In the genomic region with DNA sequence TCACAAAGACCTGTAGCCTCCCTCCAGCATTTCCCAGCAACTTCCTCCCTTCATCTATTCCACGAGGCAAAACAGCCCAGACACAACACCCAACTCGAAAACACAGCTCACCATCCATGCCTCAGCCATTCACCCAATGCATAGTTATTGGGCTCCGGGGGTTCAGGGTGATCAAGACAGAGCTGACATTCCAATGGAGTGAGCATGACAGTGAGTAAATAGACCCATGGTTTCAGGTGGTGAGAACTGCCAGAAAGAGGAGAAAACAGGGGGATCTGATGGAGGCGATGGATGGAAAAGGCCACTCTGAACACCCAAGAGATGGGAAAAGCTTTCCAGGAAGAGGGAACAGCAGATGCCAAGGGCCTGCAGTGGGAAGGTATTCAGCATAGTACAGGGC, we compare ENCODE assay signal across 17 cellular contexts. TPM values are rescaled to one million over a fixed set of nuclear protein-coding genes. Genes with fewer than 3 reads are reported as not detected.
DNase-seq lines count a peak whose midpoint lies in the region; ATAC-seq, FAIRE-seq and TF ChIP-seq lines count a peak whose summit lies in the region.
"Had no signal": no experiment of that assay in that cellular context is flagged by ENCODE, and none has a peak within 500 bp of the region (broad histone marks: within the 10 kb centered on the region; RNA-seq: fewer than 3 reads in every experiment).

No MANE protein-coding gene starts in this region.

- TF ChIP-seq CTCF in RWPE2 (IDR thresholded peaks at IDR 0.05; ENCODE audit: poor library complexity, severe bottlenecking) (no peak), endothelial cell of umbilical vein (IDR thresholded peaks at IDR 0.05; ENCODE audit: extremely low read depth in 1 of 2, insufficient read depth in 1 of 2, low read depth in 1 of 2, low read length in 2 of 2) (no peak), mesothelial cell of epicardium (IDR thresholded peaks at IDR 0.05; ENCODE audit: unreplicated experiment) (no peak)

- H3K27me3 Mint-ChIP-seq in T-helper 1 cell treated with Interleukin-12 subunit alpha and Interleukin-12 subunit beta and Interleukin-4 antibody, amounts not matched to agents 30 μg/mL and 1 μg/mL, for 36 hours (ENCODE audit: low read depth): no peaks in the 10 kb centered on the region
- H3K27me3 Mint-ChIP-seq in mesothelial cell of epicardium (ENCODE audit: low read depth): no peaks in the 10 kb centered on the region

- POLR2A ChIA-PET in endothelial cell of umbilical vein (lab: Charles Lee): no interaction called here

- H3K36me3 ChIP-seq in RWPE2 (ENCODE audit: low read depth): no peaks in the 10 kb centered on the region
- no peaks in the 10 kb centered on the region for H3K36me3 ChIP-seq in endothelial cell of umbilical vein (ENCODE audit: control insufficient read depth in 2 of 2, extremely low read depth in 1 of 2, insufficient read depth in 2 of 2, low read length in 2 of 2)
- H3K36me3 ChIP-seq in rectal smooth muscle tissue (ENCODE audit: control insufficient read depth, insufficient read depth, low read length): peaks cover 2% of the 10 kb centered on the region
- H3K36me3 ChIP-seq: thyroid gland had no signal

- H3K4me3 Mint-ChIP-seq in T-helper 1 cell treated with Interleukin-12 subunit alpha and Interleukin-12 subunit beta and Interleukin-4 antibody, amounts not matched to agents 30 μg/mL and 1 μg/mL, for 36 hours: peak overlapping the region; percentile 11
- H3K4me3 Mint-ChIP-seq in mesothelial cell of epicardium: no peak overlapping the region

- DNase-seq in T-helper 1 cell: no peak
- DNase-seq in RWPE2 (ENCODE audit: low spot score): no peak
- DNase-seq in endothelial cell of umbilical vein (ENCODE audit: low read depth, low spot score): no peak
- no peak for DNase-seq in NCI-H774 (lab: John Stamatoyannopoulos, UW)
- no peak for DNase-seq in mesothelial cell of epicardium (ENCODE audit: low spot score in 2 of 2, unreplicated experiment in 2 of 2)
- DNase-seq: aorta; GF-D8; NCI-H2171 treated with DMSO at 0.1 percent for 48 hours; nucleus accumbens; stimulated activated CD4-positive, alpha-beta T cell treated with anti-CD3 and anti-CD28 coated beads, Interleukin-4, amount 100 ng/mL, for 4 hours; thyroid gland had no signal

- no peaks in the 10 kb centered on the region for H3K9me1 ChIP-seq in endothelial cell of umbilical vein (replicated peaks; ENCODE audit: control insufficient read depth, extremely low read depth, insufficient read depth, low read length)

- intact Hi-C loops in endothelial cell of umbilical vein (cut with micrococcal nuclease): loop anchor here (2.0 kb wide), 1 partner anchor 59 kb away; a partner anchor contains a TSS

- BruUV-seq in endothelial cell of umbilical vein (replicated peaks; lab: Mats Ljungman, UMichigan): no TSS peak

- H3K9me3 Mint-ChIP-seq in T-helper 1 cell treated with Interleukin-12 subunit alpha and Interleukin-12 subunit beta and Interleukin-4 antibody, amounts not matched to agents 30 μg/mL and 1 μg/mL, for 36 hours: peaks cover 4% of the 10 kb centered on the region
- H3K9me3 Mint-ChIP-seq in mesothelial cell of epicardium: no peaks in the 10 kb centered on the region

- no peak overlapping the region for H3K9ac ChIP-seq in endothelial cell of umbilical vein (replicated peaks; ENCODE audit: extremely low read depth, insufficient read depth, low read length)
- no peak overlapping the region for H3K9ac ChIP-seq in rectal smooth muscle tissue (ENCODE audit: low read length)
- H3K9ac ChIP-seq: KMS-11 had no signal

- H3K9me3 ChIP-seq in RWPE2 (ENCODE audit: severe bottlenecking) (no peaks in the 10 kb centered on the region), endothelial cell of umbilical vein (replicated peaks; ENCODE audit: control insufficient read depth, insufficient read depth, low read length) (no peaks in the 10 kb centered on the region)
- H3K9me3 ChIP-seq: thyroid gland had no signal

- CTCF ChIA-PET in endothelial cell of umbilical vein (lab: Charles Lee): interaction anchor here (1.4 to 2.0 kb wide), 3 partner anchors 19 to 82 kb away, joined by 3 to 4 read pairs (median 4); no protein-coding TSS in a partner anchor

- peak; percentile 45; the same call in 1 of the 3 replicates for ATAC-seq in RWPE2 (ENCODE audit: low read depth)
- ATAC-seq in HG02623 (IDR thresholded peaks at IDR 0.05; ENCODE audit: unreplicated experiment): no peak

- H3K27ac ChIP-seq in RWPE2 (ENCODE audit: poor library complexity, severe bottlenecking) (no peak overlapping the region), endothelial cell of umbilical vein (ENCODE audit: insufficient read depth, low read depth, low read length) (peak overlapping the region; percentile 80), rectal smooth muscle tissue (ENCODE audit: low read depth, low read length) (peak overlapping the region; percentile 8)
- H3K27ac ChIP-seq: 22Rv1, epithelial cell of prostate, KMS-11, thyroid gland had no signal

- H3K4me3 ChIP-seq in RWPE2 (ENCODE audit: severe bottlenecking): no peak overlapping the region
- no peak overlapping the region for H3K4me3 ChIP-seq in endothelial cell of umbilical vein (replicated peaks in 1 of 3; ENCODE audit: insufficient read depth in 1 of 3, low read depth in 1 of 3, low read length in 3 of 3)
- no peak overlapping the region for H3K4me3 ChIP-seq in rectal smooth muscle tissue (ENCODE audit: low read length)
- H3K4me3 ChIP-seq: thyroid gland had no signal

- peaks cover 39% of the 10 kb centered on the region for H3K36me3 Mint-ChIP-seq in T-helper 1 cell treated with Interleukin-12 subunit alpha and Interleukin-12 subunit beta and Interleukin-4 antibody, amounts not matched to agents 30 μg/mL and 1 μg/mL, for 36 hours (ENCODE audit: low read depth)
- H3K36me3 Mint-ChIP-seq in mesothelial cell of epicardium: peaks cover 6% of the 10 kb centered on the region

- no peaks in the 10 kb centered on the region for H4K20me1 ChIP-seq in endothelial cell of umbilical vein (replicated peaks; ENCODE audit: control insufficient read depth, extremely low read depth, insufficient read depth, low read length)

- H3K27ac Mint-ChIP-seq in T-helper 1 cell treated with Interleukin-12 subunit alpha and Interleukin-12 subunit beta and Interleukin-4 antibody, amounts not matched to agents 30 μg/mL and 1 μg/mL, for 36 hours: peak overlapping the region; percentile 92
- H3K27ac Mint-ChIP-seq in mesothelial cell of epicardium: no peak overlapping the region

- H3K4me1 Mint-ChIP-seq in T-helper 1 cell treated with Interleukin-12 subunit alpha and Interleukin-12 subunit beta and Interleukin-4 antibody, amounts not matched to agents 30 μg/mL and 1 μg/mL, for 36 hours (ENCODE audit: low read depth): peaks cover 59% of the 10 kb centered on the region
- H3K4me1 Mint-ChIP-seq in mesothelial cell of epicardium: peaks cover 6% of the 10 kb centered on the region

- dilution Hi-C loops in endothelial cell of umbilical vein (cut with MboI; ENCODE audit: extremely low pct_ligation_motif_present, low sequenced_read_pairs): no loop called here

- FAIRE-seq in endothelial cell of umbilical vein (lab: Jason Lieb, UNC): no peak

- H3K79me2 ChIP-seq in endothelial cell of umbilical vein (ENCODE audit: control insufficient read depth, insufficient read depth, low read length): no peaks in the 10 kb centered on the region

- no peaks in the 10 kb centered on the region for H3K4me1 ChIP-seq in RWPE2 (ENCODE audit: insufficient read depth, poor library complexity, severe bottlenecking)
- peaks cover 38% of the 10 kb centered on the region for H3K4me1 ChIP-seq in endothelial cell of umbilical vein (ENCODE audit: control insufficient read depth, extremely low read depth, insufficient read depth, low read length)
- no peaks in the 10 kb centered on the region for H3K4me1 ChIP-seq in rectal smooth muscle tissue (ENCODE audit: control insufficient read depth, insufficient read depth, low read length)
- H3K4me1 ChIP-seq: thyroid gland had no signal

- no peak overlapping the region for H3K4me2 ChIP-seq in endothelial cell of umbilical vein (ENCODE audit: insufficient read depth, low read length)
- H3K4me2 ChIP-seq: KMS-11 had no signal

- H3K27me3 ChIP-seq in RWPE2 (ENCODE audit: insufficient read depth, poor library complexity, severe bottlenecking) (no peaks in the 10 kb centered on the region), endothelial cell of umbilical vein (ENCODE audit: control insufficient read depth in 2 of 2, insufficient read depth in 2 of 2, low read length in 2 of 2) (no peaks in the 10 kb centered on the region), rectal smooth muscle tissue (ENCODE audit: control insufficient read depth, insufficient read depth, low read length) (no peaks in the 10 kb centered on the region)
- H3K27me3 ChIP-seq: thyroid gland had no signal

- TF ChIP-seq POLR2A in endothelial cell of umbilical vein (IDR thresholded peaks at IDR 0.05; ENCODE audit: low read depth, low read length): no peak

- H2AFZ ChIP-seq in endothelial cell of umbilical vein (ENCODE audit: low read depth, low read length): peak overlapping the region; percentile 58

RNA-seq across cellular contexts. Expression of a gene that starts 5.9 kb away (rescaled TPM):
- total RNA-seq in endothelial cell of umbilical vein (not detected in 2 replicates), mesothelial cell of epicardium (0.67 to 0.78 TPM (median 0.72 TPM) in 3 replicates)
- polyA plus RNA-seq in endothelial cell of umbilical vein: not detected in 2 replicates
- polyA plus RNA-seq in endothelial cell of umbilical vein (2011; cell fraction: cytosol; rRNA removed): not detected in 2 replicates
- polyA plus RNA-seq in endothelial cell of umbilical vein (2011; cell fraction: nucleus; rRNA removed): 0.06 TPM in 1 of 2 replicates, not detected in the other
- not detected in 2 replicates for polyA plus RNA-seq in endothelial cell of umbilical vein (2012)
- 0.10 and 1.0 TPM in 2 replicates for polyA minus RNA-seq in endothelial cell of umbilical vein
- polyA minus RNA-seq in endothelial cell of umbilical vein (2011; cell fraction: cytosol; rRNA and poly(A)+ RNA removed): not detected
- not detected in 2 replicates for polyA minus RNA-seq in endothelial cell of umbilical vein (2011; cell fraction: nucleus; rRNA and poly(A)+ RNA removed)

RNA-seq across cellular contexts. Expression of a gene that starts 25.5 kb away (rescaled TPM):
- total RNA-seq in endothelial cell of umbilical vein: 32.9 and 39.6 TPM in 2 replicates
- polyA plus RNA-seq in endothelial cell of umbilical vein: 49.3 and 51.7 TPM in 2 replicates
- 38.8 and 41.4 TPM in 2 replicates for polyA plus RNA-seq in endothelial cell of umbilical vein (2011; cell fraction: cytosol; rRNA removed)
- polyA plus RNA-seq in endothelial cell of umbilical vein (2011; cell fraction: nucleus; rRNA removed): 33.5 and 34.2 TPM in 2 replicates
- 33.9 and 43.3 TPM in 2 replicates for polyA plus RNA-seq in endothelial cell of umbilical vein (2012)
- polyA minus RNA-seq in endothelial cell of umbilical vein: 81.1 and 103 TPM in 2 replicates
- polyA minus RNA-seq in endothelial cell of umbilical vein (2011; cell fraction: cytosol; rRNA and poly(A)+ RNA removed): 56.4 TPM
- 19.8 and 31.0 TPM in 2 replicates for polyA minus RNA-seq in endothelial cell of umbilical vein (2011; cell fraction: nucleus; rRNA and poly(A)+ RNA removed)
- total RNA-seq in mesothelial cell of epicardium: 36.8 to 43.5 TPM (median 40.9 TPM) in 3 replicates

RNA-seq across cellular contexts. Expression of a gene that starts 25.9 kb away (rescaled TPM):
- total RNA-seq in endothelial cell of umbilical vein (56.9 and 57.6 TPM in 2 replicates), mesothelial cell of epicardium (13.2 to 14.7 TPM (median 14.4 TPM) in 3 replicates)
- polyA plus RNA-seq in endothelial cell of umbilical vein: 27.3 and 33.1 TPM in 2 replicates
- 41.0 and 42.5 TPM in 2 replicates for polyA plus RNA-seq in endothelial cell of umbilical vein (2011; cell fraction: cytosol; rRNA removed)
- polyA plus RNA-seq in endothelial cell of umbilical vein (2011; cell fraction: nucleus; rRNA removed): 19.0 and 28.6 TPM in 2 replicates
- polyA plus RNA-seq in endothelial cell of umbilical vein (2012): 29.7 and 55.3 TPM in 2 replicates
- 21.5 and 27.3 TPM in 2 replicates for polyA minus RNA-seq in endothelial cell of umbilical vein
- 90.4 TPM for polyA minus RNA-seq in endothelial cell of umbilical vein (2011; cell fraction: cytosol; rRNA and poly(A)+ RNA removed)
- 9.5 and 12.6 TPM in 2 replicates for polyA minus RNA-seq in endothelial cell of umbilical vein (2011; cell fraction: nucleus; rRNA and poly(A)+ RNA removed)

RNA-seq across cellular contexts. Expression of a gene that starts 50.5 kb away (rescaled TPM):
- total RNA-seq in endothelial cell of umbilical vein (82.2 and 84.7 TPM in 2 replicates), mesothelial cell of epicardium (59.5 to 63.2 TPM (median 61.9 TPM) in 3 replicates)
- 61.3 and 68.8 TPM in 2 replicates for polyA plus RNA-seq in endothelial cell of umbilical vein
- 71.9 and 84.2 TPM in 2 replicates for polyA plus RNA-seq in endothelial cell of umbilical vein (2011; cell fraction: cytosol; rRNA removed)
- polyA plus RNA-seq in endothelial cell of umbilical vein (2011; cell fraction: nucleus; rRNA removed): 53.4 and 62.0 TPM in 2 replicates
- polyA plus RNA-seq in endothelial cell of umbilical vein (2012): 88.3 and 89.1 TPM in 2 replicates
- 52.8 and 56.8 TPM in 2 replicates for polyA minus RNA-seq in endothelial cell of umbilical vein
- polyA minus RNA-seq in endothelial cell of umbilical vein (2011; cell fraction: cytosol; rRNA and poly(A)+ RNA removed): 32.4 TPM
- polyA minus RNA-seq in endothelial cell of umbilical vein (2011; cell fraction: nucleus; rRNA and poly(A)+ RNA removed): 16.4 and 17.0 TPM in 2 replicates

RNA-seq across cellular contexts. Expression of a gene that starts 59.1 kb away (rescaled TPM):
- total RNA-seq in endothelial cell of umbilical vein (37.6 and 44.5 TPM in 2 replicates), mesothelial cell of epicardium (64.9 to 66.9 TPM (median 66.4 TPM) in 3 replicates)
- 20.6 and 24.6 TPM in 2 replicates for polyA plus RNA-seq in endothelial cell of umbilical vein
- 27.2 and 28.0 TPM in 2 replicates for polyA plus RNA-seq in endothelial cell of umbilical vein (2011; cell fraction: cytosol; rRNA removed)
- 8.3 and 8.8 TPM in 2 replicates for polyA plus RNA-seq in endothelial cell of umbilical vein (2011; cell fraction: nucleus; rRNA removed)
- polyA plus RNA-seq in endothelial cell of umbilical vein (2012): 53.8 and 54.3 TPM in 2 replicates
- 24.2 and 29.9 TPM in 2 replicates for polyA minus RNA-seq in endothelial cell of umbilical vein
- 10.0 TPM for polyA minus RNA-seq in endothelial cell of umbilical vein (2011; cell fraction: cytosol; rRNA and poly(A)+ RNA removed)
- polyA minus RNA-seq in endothelial cell of umbilical vein (2011; cell fraction: nucleus; rRNA and poly(A)+ RNA removed): 9.2 and 10.1 TPM in 2 replicates
